Comparison of ENCODE assay signal across 8 cellular contexts in genomic region chr20:59518881-59519706, GRCh38.
DNase-seq lines count a peak whose midpoint lies in the region; ATAC-seq and TF ChIP-seq lines count a peak whose summit lies in the region.

No MANE protein-coding gene starts in this region.

- H3K27me3 ChIP-seq in A673 (replicated peaks; ENCODE audit: insufficient read depth, low read depth, low read length, poor library complexity) (peaks cover 45% of the 10 kb centered on the region), GM06990 (replicated peaks; ENCODE audit: control insufficient read depth, insufficient read depth, low read length) (no peaks in the 10 kb centered on the region; the same call in 1 of the 2 replicates), prostate gland (replicated peaks; ENCODE audit: insufficient read depth) (peaks cover 2% of the 10 kb centered on the region)

- DNase-seq in A673 (ENCODE audit: low spot score) (peak; percentile 63), GM06990 (ENCODE audit: extremely low read depth, insufficient read length) (no peak), NCI-H460 (ENCODE audit: extremely low read depth, low read depth) (peak; percentile 62), Right ventricle myocardium superior (no peak), prostate gland (ENCODE audit: low spot score) (no peak)
- peak; percentile 34 to 42 for DNase-seq in activated T-cell treated with anti-CD3 and anti-CD28 coated beads, Interleukin-2, amount 50 U/mL, for 48 hours

- intact Hi-C loops in A673 (cut with micrococcal nuclease; ENCODE audit: unreplicated experiment): loop anchor here (5.0 kb wide), 1 partner anchor 228 kb away; no protein-coding TSS in a partner anchor
- intact Hi-C loops in Right ventricle myocardium superior (cut with DNase I): no loop called here
- intact Hi-C loops in prostate gland (cut with DNase I): no loop called here

- CTCF ChIA-PET in A673 (lab: Charles Lee): no interaction called here

- no peaks in the 10 kb centered on the region for H3K9me3 ChIP-seq in A673 (ENCODE audit: low read depth, low read length, poor library complexity, severe bottlenecking)
- H3K9me3 ChIP-seq in prostate gland: no peaks in the 10 kb centered on the region

- 51% methylated on average over 3 of the region's 3 CpGs for WGBS in prostate gland

- BruUV-seq in A673 (replicated peaks; lab: Mats Ljungman, UMichigan): no TSS peak

- H3K4me1 ChIP-seq in A673 (ENCODE audit: insufficient read depth, low read length, poor library complexity, severe bottlenecking) (no peaks in the 10 kb centered on the region), prostate gland (replicated peaks) (no peaks in the 10 kb centered on the region)

- H3K4me3 ChIP-seq in A673 (ENCODE audit: low read depth, low read length, poor library complexity, severe bottlenecking) (no peak overlapping the region), GM06990 (replicated peaks; ENCODE audit: low read depth, low read length) (no peak overlapping the region), prostate gland (no peak overlapping the region)

- POLR2A ChIA-PET in A673 (lab: Charles Lee; ENCODE audit: low non-redundant PET): no interaction called here

- no peaks in the 10 kb centered on the region for H3K36me3 ChIP-seq in A673 (ENCODE audit: insufficient read depth, low read length, poor library complexity, severe bottlenecking)
- no peaks in the 10 kb centered on the region for H3K36me3 ChIP-seq in GM06990 (ENCODE audit: control insufficient read depth, insufficient read depth, low read length)
- no peaks in the 10 kb centered on the region for H3K36me3 ChIP-seq in prostate gland

- no peak for TF ChIP-seq POLR2A in prostate gland (IDR thresholded peaks at IDR 0.05)

- peak; percentile 75 for ATAC-seq in HG03159 (IDR thresholded peaks at IDR 0.05; ENCODE audit: unreplicated experiment)
- ATAC-seq in Right ventricle myocardium superior (ENCODE audit: poor library complexity): peak; percentile 74
- ATAC-seq in HG03045 (IDR thresholded peaks at IDR 0.05; ENCODE audit: unreplicated experiment): no peak

- no peak overlapping the region for H3K27ac ChIP-seq in A673 (ENCODE audit: low read depth, low read length, poor library complexity, severe bottlenecking)
- H3K27ac ChIP-seq in prostate gland: no peak overlapping the region

- TF ChIP-seq CTCF in A673 (conservative IDR thresholded peaks at IDR 0.05; ENCODE audit: low read depth, low read length) (peak; percentile 75), GM06990 (IDR thresholded peaks at IDR 0.05; ENCODE audit: insufficient read depth, low read length, poor library complexity, severe bottlenecking) (peak; percentile 89), prostate gland (IDR thresholded peaks at IDR 0.05) (peak; percentile 52 to 67 (median 55))

Comparison
In these comparisons a context has a peak if more than half of its experiments do, and no peak if none do; other contexts are left out.
1. DNase-seq: peak in A673 (single experiment), NCI-H460 (single experiment) and activated T-cell treated with anti-CD3 and anti-CD28 coated beads, Interleukin-2, amount 50 U/mL, for 48 hours (2 of 2); none in GM06990 (single experiment), Right ventricle myocardium superior (single experiment) and prostate gland (single experiment).
2. Peak in every context shown above with its lines, with median percentiles within 50 percentile points of each other: CTCF ChIP-seq.